In genomic region chr22:19479358-19480172, GRCh38 we compare ENCODE assay signal across 8 cellular contexts. TPM values are rescaled to one million over a fixed set of nuclear protein-coding genes. Genes with fewer than 3 reads are reported as not detected.
A peak's percentile ranks its signal among the peaks of the same experiment; 100 is the strongest.
DNase-seq lines count a peak whose midpoint lies in the region; ATAC-seq, FAIRE-seq and TF ChIP-seq lines count a peak whose summit lies in the region.

CDC45 (plus strand) TSS chr22:19479920; CDS start chr22:19479969, 49 bp downstream.

- H3K23me2 ChIP-seq in H1 (ENCODE audit: low read depth, low read length): peaks cover 14% of the 10 kb centered on the region

- H3K56ac ChIP-seq in H1 (replicated peaks; ENCODE audit: insufficient read length, low read depth, low read length): peak within 1 kb of the TSS; percentile 66

- peak within 1 kb of the TSS; percentile 98 for H3K27ac Mint-ChIP-seq in activated CD8-positive, alpha-beta memory T cell treated with anti-CD3 and anti-CD28 coated beads, Interleukin-2, amount 10 ng/mL, durations not matched to agents 7 days and 5 days
- H3K27ac Mint-ChIP-seq in memory B cell: peak within 1 kb of the TSS; percentile 100

- peak within 1 kb of the TSS; percentile 94; the same call in 1 of the 2 replicates for H2BK12ac ChIP-seq in H1 (ENCODE audit: low read depth, low read length)

- DNase-seq in COR-L47 (lab: John Stamatoyannopoulos, UW): peak; percentile 97
- peak in 75 of 76 experiments; percentile 40 to 97 (median 91) for DNase-seq in HUDEP-2 (lab: John Stamatoyannopoulos, UW; ENCODE audit: unreplicated experiment in 76 of 76)
- DNase-seq in NT2/D1 (ENCODE audit: low read depth, low spot score): peak; percentile 91
- peak; percentile 98 for DNase-seq in activated CD8-positive, alpha-beta memory T cell treated with anti-CD3 and anti-CD28 coated beads, Interleukin-2, amount 10 ng/mL, durations not matched to agents 7 days and 5 days
- peak; percentile 88 for DNase-seq in H1 (ENCODE audit: low read depth in 1 of 2, low spot score in 2 of 2)
- peak; percentile 80 to 91 for DNase-seq in memory B cell (ENCODE audit: low spot score in 2 of 2)
- DNase-seq in stimulated activated CD8-positive, alpha-beta memory T cell treated with anti-CD3 and anti-CD28 coated beads, Interleukin-12 subunit alpha, Interleukin-12 subunit beta, amount 100 ng/mL, for 24 hours (ENCODE audit: extremely low read depth): peak; percentile 84

- TF ChIP-seq RAD21 in H1 (IDR thresholded peaks at IDR 0.05 in 1 of 2, conservative IDR thresholded peaks at IDR 0.05 in 1 of 2; ENCODE audit: low read depth in 2 of 2, low read length in 2 of 2): no peak

- peaks cover 5% of the 10 kb centered on the region for H3K79me1 ChIP-seq in H1 (ENCODE audit: low read depth, low read length)

- peak within 1 kb of the TSS; percentile 89; the same call in 1 of the 2 replicates for H2BK15ac ChIP-seq in H1 (ENCODE audit: low read length)

- H4K8ac ChIP-seq in H1 (ENCODE audit: extremely low read depth, insufficient read depth, low read length): peak within 1 kb of the TSS; percentile 98

- H3K14ac ChIP-seq in H1 (ENCODE audit: insufficient read length): no peak within 1 kb of the TSS

- H3K9me3 Mint-ChIP-seq in activated CD8-positive, alpha-beta memory T cell treated with anti-CD3 and anti-CD28 coated beads, Interleukin-2, amount 10 ng/mL, durations not matched to agents 7 days and 5 days (ENCODE audit: low read depth): no peaks in the 10 kb centered on the region
- no peaks in the 10 kb centered on the region for H3K9me3 Mint-ChIP-seq in memory B cell

- no peak within 1 kb of the TSS for H3K4ac ChIP-seq in H1 (replicated peaks; ENCODE audit: insufficient read length, low read depth, low read length)

- 2% methylated on average over 48 of the region's 50 CpGs; no CpG with 5 or more reads in 1 of the 2 experiments for WGBS in H1 (ENCODE audit: extremely low coverage in 1 of 2, insufficient coverage in 1 of 2, insufficient read length in 1 of 2, insufficient replicate concordance in 2 of 2, low coverage in 1 of 2, low lambda C conversion rate in 2 of 2, missing lambda C conversion rate in 1 of 2), 2 experiments

- H2AK5ac ChIP-seq in H1 (ENCODE audit: low read depth, low read length): no peak within 1 kb of the TSS

- ATAC-seq in GM21381 (IDR thresholded peaks at IDR 0.05; ENCODE audit: unreplicated experiment): peak; percentile 84
- peak; percentile 93 for ATAC-seq in activated CD8-positive, alpha-beta memory T cell treated with anti-CD3 and anti-CD28 coated beads, Interleukin-2, amount 10 ng/mL, durations not matched to agents 7 days and 5 days
- peak; percentile 90 for ATAC-seq in memory B cell (ENCODE audit: low read depth)

- H3K4me3 Mint-ChIP-seq in activated CD8-positive, alpha-beta memory T cell treated with anti-CD3 and anti-CD28 coated beads, Interleukin-2, amount 10 ng/mL, durations not matched to agents 7 days and 5 days: peak within 1 kb of the TSS; percentile 99
- peak within 1 kb of the TSS; percentile 97 for H3K4me3 Mint-ChIP-seq in memory B cell

- H3K27me3 Mint-ChIP-seq in activated CD8-positive, alpha-beta memory T cell treated with anti-CD3 and anti-CD28 coated beads, Interleukin-2, amount 10 ng/mL, durations not matched to agents 7 days and 5 days: no peaks in the 10 kb centered on the region
- H3K27me3 Mint-ChIP-seq in memory B cell: no peaks in the 10 kb centered on the region

- no peak within 1 kb of the TSS for H2BK20ac ChIP-seq in H1 (ENCODE audit: low read length)

- H3K4me2 ChIP-seq in H1 (ENCODE audit: insufficient read depth in 1 of 2, low read depth in 2 of 2, low read length in 2 of 2): peak within 1 kb of the TSS; percentile 61 to 99

- CTCF ChIA-PET in activated CD8-positive, alpha-beta memory T cell treated with anti-CD3 and anti-CD28 coated beads, Interleukin-2, amount 10 ng/mL, durations not matched to agents 7 days and 5 days (lab: Charles Lee): interaction anchor here (0.5 to 1.5 kb wide), 6 partner anchors 20 to 335 kb away, joined by 3 to 6 read pairs (median 4); partner anchors contain the start of genes C22orf39, ESS2 and SLC25A1
- CTCF ChIA-PET in H1 (lab: Charles Lee; ENCODE audit: partially characterized antibody): interaction anchor here (1.6 kb wide), 1 partner anchor 16 kb away, joined by 5 read pairs; no protein-coding TSS in a partner anchor

- peak within 1 kb of the TSS; percentile 100 for H2AFZ ChIP-seq in H1 (ENCODE audit: low read length)

- H2BK120ac ChIP-seq in H1 (replicated peaks; ENCODE audit: low read depth, low read length): peak within 1 kb of the TSS; percentile 72

- no peaks in the 10 kb centered on the region for H3K4me1 ChIP-seq in NT2/D1 (ENCODE audit: insufficient read depth, insufficient read length)
- peaks cover 0 to 8% (median 1%) of the 10 kb centered on the region in 4 experiments; a peak in 2 of 7 replicates for H3K4me1 ChIP-seq in H1 (replicated peaks in 1 of 4; ENCODE audit: control insufficient read depth in 3 of 4, insufficient read depth in 4 of 4, low read length in 3 of 4)

- FAIRE-seq in H1 (lab: Jason Lieb, UNC): peak; percentile 70

- H3K4me3 ChIP-seq in NT2/D1 (ENCODE audit: insufficient read length, low read depth): peak within 1 kb of the TSS; percentile 95
- peak within 1 kb of the TSS; percentile 87 to 99 (median 94) for H3K4me3 ChIP-seq in H1 (ENCODE audit: extremely low read depth in 1 of 4, insufficient read depth in 2 of 4, low read depth in 3 of 4, low read length in 4 of 4)

- H3K36me3 ChIP-seq in NT2/D1 (ENCODE audit: insufficient read depth, insufficient read length, low read length) (peaks cover 40% of the 10 kb centered on the region), H1 (ENCODE audit: control insufficient read depth in 2 of 4, insufficient read depth in 4 of 4, low read length in 3 of 4) (peaks cover 11 to 21% (median 14%) of the 10 kb centered on the region in 4 experiments)

- peak within 1 kb of the TSS; percentile 97 for H4K5ac ChIP-seq in H1 (ENCODE audit: insufficient read length, low read depth, low read length)

- peak; percentile 73 to 86 for TF ChIP-seq POLR2A in H1 (IDR thresholded peaks at IDR 0.05; ENCODE audit: control extremely low read depth in 1 of 2, low read depth in 2 of 2, low read length in 2 of 2)

- peak within 1 kb of the TSS; percentile 99 for H3K18ac ChIP-seq in H1 (ENCODE audit: extremely low read depth, low read length)

- no peak within 1 kb of the TSS for H3K23ac ChIP-seq in H1 (ENCODE audit: insufficient read length)

- peak within 1 kb of the TSS; percentile 100 for H3K27ac ChIP-seq in H1 (ENCODE audit: low read depth, low read length)

- TF ChIP-seq CTCF in H1 (IDR thresholded peaks at IDR 0.05; ENCODE audit: control extremely low read depth in 1 of 3, insufficient read depth in 1 of 3, low read depth in 1 of 3, low read length in 3 of 3): no peak

- H2BK5ac ChIP-seq in H1 (ENCODE audit: low read depth, low read length): peak within 1 kb of the TSS; percentile 94

- H3K79me2 ChIP-seq in H1 (ENCODE audit: control insufficient read depth in 1 of 2, insufficient read depth in 2 of 2, low read length in 2 of 2): peaks cover 3 to 48% of the 10 kb centered on the region in 2 experiments; a peak in 3 of 4 replicates

- H3K9ac ChIP-seq in NT2/D1 (ENCODE audit: insufficient read length, low read depth): peak within 1 kb of the TSS; percentile 98
- H3K9ac ChIP-seq in H1 (replicated peaks in 1 of 4; ENCODE audit: extremely low read depth in 1 of 4, low read depth in 3 of 4, low read length in 3 of 4): peak within 1 kb of the TSS; percentile 95 to 99 (median 97)

- peak within 1 kb of the TSS; percentile 38 for H4K91ac ChIP-seq in H1 (replicated peaks; ENCODE audit: insufficient read length, low read length)

- H3K4me1 Mint-ChIP-seq in activated CD8-positive, alpha-beta memory T cell treated with anti-CD3 and anti-CD28 coated beads, Interleukin-2, amount 10 ng/mL, durations not matched to agents 7 days and 5 days: peaks cover 41% of the 10 kb centered on the region
- H3K4me1 Mint-ChIP-seq in memory B cell: peaks cover 25% of the 10 kb centered on the region

- H3K9me3 ChIP-seq in NT2/D1 (ENCODE audit: insufficient read depth, low read length): no peaks in the 10 kb centered on the region
- H3K9me3 ChIP-seq in H1 (ENCODE audit: insufficient read depth in 2 of 2, low read depth in 1 of 2, low read length in 1 of 2): no peaks in the 10 kb centered on the region

- peaks cover 0 to 11% of the 10 kb centered on the region in 2 experiments for H4K20me1 ChIP-seq in H1 (replicated peaks in 1 of 2; ENCODE audit: control insufficient read depth in 1 of 2, insufficient read depth in 2 of 2, low read length in 2 of 2)

- no peak for TF ChIP-seq EP300 in H1 (IDR thresholded peaks at IDR 0.05; ENCODE audit: borderline replicate concordance in 1 of 2, low read depth in 2 of 2, low read length in 2 of 2)

- peaks cover 21% of the 10 kb centered on the region for H3K36me3 Mint-ChIP-seq in activated CD8-positive, alpha-beta memory T cell treated with anti-CD3 and anti-CD28 coated beads, Interleukin-2, amount 10 ng/mL, durations not matched to agents 7 days and 5 days
- peaks cover 3% of the 10 kb centered on the region for H3K36me3 Mint-ChIP-seq in memory B cell

- no peaks in the 10 kb centered on the region for H3K27me3 ChIP-seq in NT2/D1 (ENCODE audit: insufficient read depth, insufficient read length)
- no peaks in the 10 kb centered on the region for H3K27me3 ChIP-seq in H1 (replicated peaks in 1 of 4; ENCODE audit: control insufficient read depth in 3 of 4, extremely low read depth in 1 of 4, insufficient read depth in 3 of 4, low read length in 3 of 4)

- POLR2A ChIA-PET in H1 (lab: Charles Lee; ENCODE audit: partially characterized antibody): interaction anchor here (0.6 to 3.7 kb wide), 36 partner anchors 9 to 369 kb away, joined by 3 to 33 read pairs (median 3); partner anchors contain the start of genes C22orf39, HIRA and MRPL40

TF ChIP-seq in H1, 55 proteins besides CTCF, POLR2A, EP300 and RAD21 (continues in another document):
- peak; percentile 57; the same call in 1 of the 2 replicates for TF ChIP-seq POLR2AphosphoS5 (IDR thresholded peaks at IDR 0.05; ENCODE audit: low read depth, low read length)
- no peak for TF ChIP-seq TEAD4 (IDR thresholded peaks at IDR 0.05; ENCODE audit: low read depth, low read length)
- peak; percentile 76 for TF ChIP-seq SIX5 (IDR thresholded peaks at IDR 0.05; ENCODE audit: low read depth, low read length)
- TF ChIP-seq CEBPB (IDR thresholded peaks at IDR 0.05; ENCODE audit: low read depth, low read length): no peak

RNA-seq across cellular contexts. Expression of gene CDC45, which starts in this region (rescaled TPM):
- total RNA-seq in activated CD8-positive, alpha-beta memory T cell treated with anti-CD3 and anti-CD28 coated beads, Interleukin-2, amount 10 ng/mL, durations not matched to agents 7 days and 5 days: 100 to 1,000 TPM in 1 of 2 experiments, 10 to 100 TPM in 1; 94.8 to 104 TPM
- 31.9 and 32.6 TPM in 2 replicates for total RNA-seq in H1 (2021; fragmentation: NEBNext Ultra II Directional; extraction: Animal tissue kit (Norgen Biotek cat#: 25700))
- polyA plus RNA-seq in H1 (2011; rRNA removed): 37.7 and 40.0 TPM in 2 replicates
- polyA plus RNA-seq in H1 (2011; cell fraction: cytosol; rRNA removed): 48.7 TPM
- 93.4 TPM for polyA plus RNA-seq in H1 (2011; cell fraction: nucleus; rRNA removed)
- 41.7 to 48.4 TPM (median 48.0 TPM) in 4 replicates for polyA plus RNA-seq in H1 (2012, experiment 1 of 2)
- polyA plus RNA-seq in H1 (2012, experiment 2 of 2): 17.8 TPM
- polyA plus RNA-seq in H1 (2013, experiment 1 of 2): 20.6 TPM
- polyA plus RNA-seq in H1 (2013, experiment 2 of 2): 19.0 TPM
- 36.0 and 42.1 TPM in 2 replicates for polyA minus RNA-seq in H1 (2011; rRNA and poly(A)+ RNA removed)
- 18.7 TPM for polyA minus RNA-seq in H1 (2011; cell fraction: cytosol; rRNA and poly(A)+ RNA removed)
- polyA minus RNA-seq in H1 (2011; cell fraction: nucleus; rRNA and poly(A)+ RNA removed): 42.5 TPM

Comparison
In these comparisons a context has a peak if more than half of its experiments do, and no peak if none do; other contexts are left out.
1. Peak in every context shown above with its lines: DNase-seq, ATAC-seq, H3K4me3 ChIP-seq and H3K27ac ChIP-seq.